ENCODE assay signal across 15 cellular contexts in the genomic region with DNA sequence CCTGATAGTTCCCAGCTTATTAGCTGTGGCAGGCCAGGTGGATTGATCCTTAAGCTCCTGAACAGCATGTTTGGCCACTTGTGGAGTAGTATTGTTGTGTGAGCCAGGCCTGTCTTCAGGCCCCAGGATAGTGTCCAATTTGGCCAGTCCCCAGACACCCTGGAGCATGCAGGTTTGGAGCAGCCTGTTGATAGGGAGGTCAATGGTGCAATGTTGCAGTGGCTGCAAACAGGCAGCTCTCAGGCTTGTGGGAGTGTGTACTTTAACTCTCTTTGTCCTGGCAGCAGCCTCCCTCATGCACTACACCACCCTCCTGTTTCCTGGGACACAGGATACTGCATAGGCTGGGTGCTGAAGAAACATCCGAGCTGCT. TPM values are rescaled to one million over a fixed set of nuclear protein-coding genes. Genes with fewer than 3 reads are reported as not detected.
DNase-seq lines count a peak whose midpoint lies in the region; ATAC-seq and TF ChIP-seq lines count a peak whose summit lies in the region.
"Had no signal": no experiment of that assay in that cellular context is flagged by ENCODE, and none has a peak within 500 bp of the region (broad histone marks: within the 10 kb centered on the region; RNA-seq: fewer than 3 reads in every experiment).

No MANE protein-coding gene starts in this region.

- no peaks in the 10 kb centered on the region for H3K79me2 ChIP-seq in neural progenitor cell (ENCODE audit: low read depth)

- H3K36me3 ChIP-seq in right atrium auricular region = peaks cover 4% of the 10 kb centered on the region
- H3K36me3 ChIP-seq in left ventricle myocardium inferior = no peaks in the 10 kb centered on the region
- no peaks in the 10 kb centered on the region for H3K36me3 ChIP-seq in neural progenitor cell
- H3K36me3 ChIP-seq: BLaER1 had no signal

- no peaks in the 10 kb centered on the region for H3K9me3 Mint-ChIP-seq in neural progenitor cell
- H3K9me3 Mint-ChIP-seq: GM23338 had no signal

- no peaks in the 10 kb centered on the region for H3F3A ChIP-seq in neural progenitor cell (ENCODE audit: low read depth)

- ATAC-seq in Right ventricle myocardium superior (ENCODE audit: poor library complexity) (peak; percentile 84), GM21825 (IDR thresholded peaks at IDR 0.05; ENCODE audit: unreplicated experiment) (no peak)
- ATAC-seq: GM12878, GM23338 had no signal

- intact Hi-C loops in Right ventricle myocardium superior (cut with DNase I) = no loop called here
- intact Hi-C loops in left ventricle myocardium inferior (cut with micrococcal nuclease) = no loop called here

- H3K4me1 ChIP-seq in right atrium auricular region = peaks cover 0 to 1% of the 10 kb centered on the region in 2 donors
- peaks cover 37% of the 10 kb centered on the region for H3K4me1 ChIP-seq in left ventricle myocardium inferior
- no peaks in the 10 kb centered on the region for H3K4me1 ChIP-seq in neural progenitor cell
- H3K4me1 ChIP-seq: BLaER1 had no signal

- no peak overlapping the region for H3K4me3 ChIP-seq in right atrium auricular region
- H3K4me3 ChIP-seq in left ventricle myocardium inferior = no peak overlapping the region
- H3K4me3 ChIP-seq in neural progenitor cell = no peak overlapping the region
- H3K4me3 ChIP-seq: BLaER1, GM12878, GM23338 had no signal

- no peaks in the 10 kb centered on the region for H3K4me1 Mint-ChIP-seq in neural progenitor cell
- H3K4me1 Mint-ChIP-seq: GM23338 had no signal

- no peaks in the 10 kb centered on the region for H3K9me3 ChIP-seq in right atrium auricular region
- H3K9me3 ChIP-seq in left ventricle myocardium inferior (replicated peaks) = no peaks in the 10 kb centered on the region
- no peaks in the 10 kb centered on the region for H3K9me3 ChIP-seq in neural progenitor cell (ENCODE audit: low read depth)
- H3K9me3 ChIP-seq: BLaER1 had no signal

- no peak overlapping the region for H3K4me3 Mint-ChIP-seq in neural progenitor cell
- H3K4me3 Mint-ChIP-seq: GM23338 had no signal

- H3K27ac Mint-ChIP-seq in neural progenitor cell = no peak overlapping the region
- H3K27ac Mint-ChIP-seq: GM23338 had no signal

- H3K27ac ChIP-seq in right atrium auricular region (no peak overlapping the region), left ventricle myocardium inferior (replicated peaks) (peak overlapping the region; percentile 13), neural progenitor cell (no peak overlapping the region)
- H3K27ac ChIP-seq: BLaER1 had no signal

- no peak overlapping the region for H3K4me2 ChIP-seq in neural progenitor cell
- H3K4me2 ChIP-seq: BLaER1, GM23338 had no signal

- DNase-seq in Right ventricle myocardium superior (peak; percentile 49), right atrium auricular region (ENCODE audit: low spot score) (no peak), left ventricle myocardium inferior (peak; percentile 37), neural progenitor cell (ENCODE audit: low spot score) (no peak), GF-D8 (lab: John Stamatoyannopoulos, UW) (no peak), NCI-H69 (lab: John Stamatoyannopoulos, UW) (no peak)
- DNase-seq: 8988T, AML-193, DMS53, H7 had no signal

- H3K9ac ChIP-seq in neural progenitor cell = no peak overlapping the region
- H3K9ac ChIP-seq: BLaER1 had no signal

- no peaks in the 10 kb centered on the region for H3K36me3 Mint-ChIP-seq in neural progenitor cell

- H2AFZ ChIP-seq in neural progenitor cell (replicated peaks) = peak overlapping the region; percentile 17
- H2AFZ ChIP-seq: GM23338 had no signal

- no peaks in the 10 kb centered on the region for H3K27me3 Mint-ChIP-seq in neural progenitor cell (ENCODE audit: insufficient read depth, low read depth)

- H3K27me3 ChIP-seq in right atrium auricular region (no peaks in the 10 kb centered on the region), left ventricle myocardium inferior (ENCODE audit: low read depth) (no peaks in the 10 kb centered on the region), neural progenitor cell (no peaks in the 10 kb centered on the region)
- H3K27me3 ChIP-seq: BLaER1 had no signal

- H4K20me1 ChIP-seq in neural progenitor cell (ENCODE audit: low read depth) = no peaks in the 10 kb centered on the region
- H4K20me1 ChIP-seq: BLaER1 had no signal

- TF ChIP-seq CTCF in right atrium auricular region (IDR thresholded peaks at IDR 0.05) (no peak), left ventricle myocardium inferior (IDR thresholded peaks at IDR 0.05; ENCODE audit: borderline replicate concordance) (no peak), neural progenitor cell (IDR thresholded peaks at IDR 0.05) (no peak)

RNA-seq across cellular contexts. Expression of a gene that starts 24.1 kb away (rescaled TPM):
- total RNA-seq in Right ventricle myocardium superior (1,034 TPM), right atrium auricular region (100 to 1,000 TPM; 203 to 712 TPM), left ventricle myocardium inferior (1,086 TPM), neural progenitor cell (ENCODE audit: low replicate concordance) (not detected in 2 replicates)
- total RNA-seq: GM12878, GM23338, H7, HT-29 had no signal

Comparison
In these comparisons a context has a peak if more than half of its experiments do, and no peak if none do; other contexts are left out.
1. DNase-seq: peak in Right ventricle myocardium superior (single experiment) and left ventricle myocardium inferior (single experiment); none in right atrium auricular region (single experiment), neural progenitor cell (single experiment), GF-D8 (single experiment) and NCI-H69 (single experiment).
2. RNA of a gene that starts 24.1 kb away (total RNA-seq): 1,086 TPM in left ventricle myocardium inferior (single experiment), 1,034 TPM in Right ventricle myocardium superior (single experiment) and 203 to 712 TPM in right atrium auricular region; not detected in neural progenitor cell; every median in the first group is over 100 times any median in the second.